ENCODE assay signal across 9 cellular contexts in the genomic region with DNA sequence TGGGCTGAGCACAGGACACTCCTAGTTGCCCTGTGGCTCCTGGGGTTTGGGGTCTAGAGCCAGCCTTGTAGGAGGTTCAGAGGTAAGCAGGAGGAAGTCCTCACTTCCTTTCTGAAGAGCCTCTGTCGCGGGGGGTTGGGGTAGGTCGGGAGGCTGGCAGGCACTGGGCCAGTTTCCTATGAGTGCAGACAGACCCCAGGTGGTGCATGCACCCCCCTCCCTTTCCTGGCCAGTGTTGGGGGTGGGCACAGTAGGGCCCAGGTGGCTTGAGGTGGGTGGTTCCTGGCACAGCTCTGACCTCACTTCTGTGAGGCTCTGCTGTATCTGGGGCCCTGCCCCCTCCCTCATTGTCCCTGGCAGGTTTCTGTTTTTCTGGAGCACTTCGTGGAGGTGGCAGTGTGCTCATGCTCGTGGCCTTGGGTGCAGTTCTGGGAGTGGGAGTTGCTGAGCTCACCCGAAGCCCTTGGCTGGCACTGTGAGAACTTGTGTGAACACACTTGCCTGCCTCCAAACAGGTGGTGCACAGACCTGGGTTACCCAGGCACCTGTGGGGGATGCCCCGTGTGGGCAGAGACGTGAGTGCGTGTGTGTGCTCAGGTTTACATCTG.
DNase-seq lines count a peak whose midpoint lies in the region; ATAC-seq lines count a peak whose summit lies in the region.
"Had no signal": no experiment of that assay in that cellular context is flagged by ENCODE, and none has a peak within 500 bp of the region (broad histone marks: within the 10 kb centered on the region; RNA-seq: fewer than 3 reads in every experiment).

No MANE protein-coding gene starts in this region.

- ATAC-seq in HG02642 (IDR thresholded peaks at IDR 0.05; ENCODE audit: poor library complexity, unreplicated experiment) = no peak

- no peak for DNase-seq in HAP-1 (ENCODE audit: low spot score in 2 of 2)
- DNase-seq in activated T-cell treated with anti-CD3 and anti-CD28 coated beads, Interleukin-2, amount 50 U/mL, for 1 hour = peak; percentile 32
- DNase-seq in left kidney (ENCODE audit: low read depth, low spot score) = peak; percentile 36
- DNase-seq in D341Med (ENCODE audit: low spot score) = no peak
- no peak for DNase-seq in effector CD4-positive, alpha-beta T cell
- no peak for DNase-seq in AG08396 (ENCODE audit: low spot score)
- DNase-seq: IMR-90 had no signal

- H3K4me1 ChIP-seq in BLaER1 = peaks cover 83% of the 10 kb centered on the region
- peaks cover 9% of the 10 kb centered on the region for H3K4me1 ChIP-seq in HAP-1

- H3K36me3 ChIP-seq in BLaER1 = peaks cover 26% of the 10 kb centered on the region
- H3K36me3 ChIP-seq in HAP-1 (replicated peaks) = peaks cover 6% of the 10 kb centered on the region

- peak overlapping the region; percentile 82 for H3K4me3 ChIP-seq in BLaER1
- peak overlapping the region; percentile 66 for H3K4me3 ChIP-seq in HAP-1

- peak overlapping the region; percentile 91 for H3K9ac ChIP-seq in BLaER1

- peak overlapping the region; percentile 81 for H3K4me2 ChIP-seq in BLaER1

- peak overlapping the region; percentile 87 for H3K27ac ChIP-seq in BLaER1

- in situ Hi-C loops in HAP-1 (cut with MboI; ENCODE audit: low sequenced_read_pairs) = no loop called here

- H3K27me3 ChIP-seq in BLaER1 (no peaks in the 10 kb centered on the region), HAP-1 (ENCODE audit: low read depth) (no peaks in the 10 kb centered on the region)

- peaks cover 42% of the 10 kb centered on the region for H4K20me1 ChIP-seq in BLaER1

- H3K9me3 ChIP-seq in BLaER1 (no peaks in the 10 kb centered on the region), HAP-1 (no peaks in the 10 kb centered on the region)

Comparison
In these comparisons a context has a peak if more than half of its experiments do, and no peak if none do; other contexts are left out.
1. DNase-seq: peak in activated T-cell treated with anti-CD3 and anti-CD28 coated beads, Interleukin-2, amount 50 U/mL, for 1 hour (single experiment) and left kidney (single experiment); none in HAP-1 (0 of 2), D341Med (single experiment), effector CD4-positive, alpha-beta T cell (single experiment) and AG08396 (single experiment).